14 cellular contexts compared by ENCODE assay signal in the genomic region with DNA sequence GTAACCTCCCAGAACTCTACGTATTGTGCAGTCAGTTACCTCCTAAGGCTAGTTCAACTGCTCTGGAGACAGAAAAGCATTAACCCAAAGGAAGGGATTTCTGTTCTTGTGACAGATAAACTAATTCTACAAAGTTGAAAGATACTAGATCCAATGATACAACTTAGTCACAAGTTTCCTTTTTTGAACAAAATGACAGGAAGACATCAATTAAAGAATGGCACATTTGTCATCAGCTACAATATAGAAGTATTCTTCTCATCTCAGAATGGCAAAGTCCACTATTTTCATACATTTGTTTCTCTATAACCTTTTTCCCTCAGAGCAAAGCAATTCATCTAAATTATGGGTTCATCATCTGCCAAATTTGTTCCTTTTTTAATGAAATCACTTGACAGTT. TPM values are rescaled to one million over a fixed set of nuclear protein-coding genes. Genes with fewer than 3 reads are reported as not detected.
DNase-seq lines count a peak whose midpoint lies in the region; ATAC-seq lines count a peak whose summit lies in the region.
"Had no signal": no experiment of that assay in that cellular context is flagged by ENCODE, and none has a peak within 500 bp of the region (broad histone marks: within the 10 kb centered on the region; RNA-seq: fewer than 3 reads in every experiment).

No MANE protein-coding gene starts in this region.

- H3K4me3 Mint-ChIP-seq in natural killer cell treated with Interleukin-12 subunit alpha and Interleukin-12 subunit beta and Interleukin-15 and Interleukin-18, amount 100 ng/mL, for 72 hours: no peak overlapping the region
- H3K4me3 Mint-ChIP-seq: CD4-positive, CD25-positive, alpha-beta regulatory T cell had no signal

- H3K27ac Mint-ChIP-seq in natural killer cell treated with Interleukin-12 subunit alpha and Interleukin-12 subunit beta and Interleukin-15 and Interleukin-18, amount 100 ng/mL, for 72 hours: no peak overlapping the region
- H3K27ac Mint-ChIP-seq: CD4-positive, CD25-positive, alpha-beta regulatory T cell had no signal

- H3K4me1 Mint-ChIP-seq in natural killer cell treated with Interleukin-12 subunit alpha and Interleukin-12 subunit beta and Interleukin-15 and Interleukin-18, amount 100 ng/mL, for 72 hours (ENCODE audit: low read depth in 2 of 2): no peaks in the 10 kb centered on the region

- no peaks in the 10 kb centered on the region for H3K9me3 Mint-ChIP-seq in natural killer cell treated with Interleukin-12 subunit alpha and Interleukin-12 subunit beta and Interleukin-15 and Interleukin-18, amount 100 ng/mL, for 72 hours
- H3K9me3 Mint-ChIP-seq: CD4-positive, CD25-positive, alpha-beta regulatory T cell had no signal

- DNase-seq in NOMO-1 treated with DMSO at 0.1 percent for 48 hours (lab: John Stamatoyannopoulos, UW; ENCODE audit: unreplicated experiment) (peak; percentile 42), NOMO-1 treated with dmso at 0.1 percent for 144 hours (lab: John Stamatoyannopoulos, UW; ENCODE audit: unreplicated experiment) (no peak), SK-MEL-5 (ENCODE audit: low read depth, low spot score) (peak; percentile 31), foreskin melanocyte (peak; percentile 80), pulmonary artery endothelial cell (ENCODE audit: low read depth, low spot score) (peak; percentile 4), cortex of kidney (lab: John Stamatoyannopoulos, UW) (no peak)
- DNase-seq in natural killer cell treated with Interleukin-12 subunit alpha and Interleukin-12 subunit beta and Interleukin-15 and Interleukin-18, amount 100 ng/mL, for 72 hours (ENCODE audit: low spot score): no peak
- DNase-seq: ACHN; Calu3; CD4-positive, CD25-positive, alpha-beta regulatory T cell; DMS 273 treated with DMSO at 0.1 percent for 48 hours; EL; IMR-90 had no signal

- H3K36me3 Mint-ChIP-seq in natural killer cell treated with Interleukin-12 subunit alpha and Interleukin-12 subunit beta and Interleukin-15 and Interleukin-18, amount 100 ng/mL, for 72 hours: no peaks in the 10 kb centered on the region

- H3K27me3 Mint-ChIP-seq in natural killer cell treated with Interleukin-12 subunit alpha and Interleukin-12 subunit beta and Interleukin-15 and Interleukin-18, amount 100 ng/mL, for 72 hours: no peaks in the 10 kb centered on the region
- H3K27me3 Mint-ChIP-seq: CD4-positive, CD25-positive, alpha-beta regulatory T cell had no signal

- in situ Hi-C loops in SK-MEL-5 (cut with HindIII; ENCODE audit: low pct_unique_long_range_greater_than_20kb, low sequenced_read_pairs): no loop called here

- no peak for ATAC-seq in natural killer cell treated with Interleukin-12 subunit alpha and Interleukin-12 subunit beta and Interleukin-15 and Interleukin-18, amount 100 ng/mL, for 72 hours
- no peak for ATAC-seq in GM21723 (IDR thresholded peaks at IDR 0.05; ENCODE audit: unreplicated experiment)

RNA-seq across cellular contexts. Expression of gene ISL2, which starts 43.7 kb away (rescaled TPM):
- total RNA-seq in SK-MEL-5 (2014; rRNA removed; shearing (Covaris generic)): 0.11 TPM in 1 of 2 replicates, not detected in the other
- not detected in 2 replicates for polyA plus RNA-seq in SK-MEL-5 (2015; cell fraction: cytosol; rRNA removed)
- not detected in 2 replicates for polyA plus RNA-seq in SK-MEL-5 (2015; cell fraction: nucleus; rRNA removed)
- 0.26 and 0.46 TPM in 2 replicates for total RNA-seq in pulmonary artery endothelial cell
- 1 to 10 TPM in 1 of 2 donors, under 1 TPM in 1; 0.73 to 1.0 TPM for total RNA-seq in natural killer cell treated with Interleukin-12 subunit alpha and Interleukin-12 subunit beta and Interleukin-15 and Interleukin-18, amount 100 ng/mL, for 72 hours
- polyA plus RNA-seq: CD4-positive, CD25-positive, alpha-beta regulatory T cell had no signal

Comparison
In these comparisons a context has a peak if more than half of its experiments do, and no peak if none do; other contexts are left out.
1. DNase-seq: peak in NOMO-1 treated with DMSO at 0.1 percent for 48 hours (single experiment), SK-MEL-5 (single experiment), foreskin melanocyte (single experiment) and pulmonary artery endothelial cell (single experiment); none in NOMO-1 treated with dmso at 0.1 percent for 144 hours (single experiment), cortex of kidney (single experiment) and natural killer cell treated with Interleukin-12 subunit alpha and Interleukin-12 subunit beta and Interleukin-15 and Interleukin-18, amount 100 ng/mL, for 72 hours (single experiment).